ENCODE assay signal across 26 cellular contexts in genomic region chr3:52145736-52146110, GRCh38.
"Had no signal": no experiment of that assay in that cellular context is flagged by ENCODE, and none has a peak within 500 bp of the region (broad histone marks: within the 10 kb centered on the region; RNA-seq: fewer than 3 reads in every experiment).

No MANE protein-coding gene starts in this region.

- H3K4me3 ChIP-seq: heart left ventricle, left ventricle myocardium inferior, lung, psoas muscle, right lobe of liver, smooth muscle cell, stomach, testis, thyroid gland, transverse colon, upper lobe of left lung, vagina had no signal

- H3K9me3 Mint-ChIP-seq: immature natural killer cell; mesothelial cell of epicardium; naive B cell; nephron; neural crest cell; stimulated activated naive B cell treated with anti-CD40 and anti-IgM and Interleukin-4, amounts not matched to agents 10 μg/mL and 1 μg/mL and 100 μg/mL, for 72 hours had no signal

- H3K27me3 Mint-ChIP-seq: naive B cell; stimulated activated naive B cell treated with anti-CD40 and anti-IgM and Interleukin-4, amounts not matched to agents 10 μg/mL and 1 μg/mL and 100 μg/mL, for 72 hours had no signal

- H3K4me1 ChIP-seq: right lobe of liver, thyroid gland had no signal

- H3K27ac Mint-ChIP-seq: immature natural killer cell; mesothelial cell of epicardium; nephron; stimulated activated naive B cell treated with anti-CD40 and anti-IgM and Interleukin-4, amounts not matched to agents 10 μg/mL and 1 μg/mL and 100 μg/mL, for 72 hours had no signal

- H3K9me3 ChIP-seq: heart left ventricle, left ventricle myocardium inferior, psoas muscle, right lobe of liver, stomach, testis, thyroid gland, transverse colon, upper lobe of left lung, vagina had no signal

- H3K9ac ChIP-seq: parathyroid adenoma had no signal

- ATAC-seq: heart left ventricle; psoas muscle; right lobe of liver; stimulated activated naive B cell treated with anti-CD40 and anti-IgM and Interleukin-4, amounts not matched to agents 10 μg/mL and 1 μg/mL and 100 μg/mL, for 72 hours; stimulated activated naive CD8-positive, alpha-beta T cell treated with anti-CD3 and anti-CD28 coated beads, Interleukin-15, Interleukin-2, amounts not matched to agents 100 U/mL and 50 U/mL, for 24 hours had no signal

- H2AFZ ChIP-seq: parathyroid adenoma had no signal

- H3K36me3 ChIP-seq: left ventricle myocardium inferior, thyroid gland, transverse colon, vagina had no signal

- H3K27me3 ChIP-seq: heart left ventricle, right lobe of liver, stomach, testis, thyroid gland, transverse colon, upper lobe of left lung, vagina had no signal

- H3K4me2 ChIP-seq: smooth muscle cell had no signal

- H3K36me3 Mint-ChIP-seq: immature natural killer cell, mesothelial cell of epicardium, naive B cell had no signal

- H3K4me1 Mint-ChIP-seq: nephron had no signal

- H3K27ac ChIP-seq: heart left ventricle, left ventricle myocardium inferior, parathyroid adenoma, psoas muscle, right lobe of liver, stomach, testis, thyroid gland, transverse colon, upper lobe of left lung, vagina had no signal

- DNase-seq: heart left ventricle; hypothalamus; immature natural killer cell; left ventricle myocardium inferior; mesendoderm; naive B cell; stimulated activated CD4-positive, alpha-beta T cell treated with anti-CD3 and anti-CD28 coated beads, Interleukin-12 subunit alpha, Interleukin-12 subunit beta, amount 100 ng/mL, for 4 hours; stimulated activated CD4-positive, alpha-beta T cell treated with anti-CD3 and anti-CD28 coated beads, Interleukin-15, amount 100 ng/mL, for 24 hours; stimulated activated CD4-positive, alpha-beta T cell treated with anti-CD3 and anti-CD28 coated beads, Interleukin-2, amount 100 ng/mL, for 24 hours; stimulated activated CD4-positive, alpha-beta T cell treated with anti-CD3 and anti-CD28 coated beads, Interleukin-4, amount 100 ng/mL, for 1 hour; stimulated activated naive B cell treated with anti-CD40 and anti-IgM and Interleukin-4, amounts not matched to agents 10 μg/mL and 1 μg/mL and 100 μg/mL, for 72 hours; stimulated activated naive CD8-positive, alpha-beta T cell treated with anti-CD3 and anti-CD28 coated beads, Interleukin-15, Interleukin-2, amounts not matched to agents 100 U/mL and 50 U/mL, for 24 hours; stomach; testis; thyroid gland; transverse colon had no signal

- H3K4me3 Mint-ChIP-seq: immature natural killer cell; mesothelial cell of epicardium; naive B cell; nephron; neural crest cell; stimulated activated naive B cell treated with anti-CD40 and anti-IgM and Interleukin-4, amounts not matched to agents 10 μg/mL and 1 μg/mL and 100 μg/mL, for 72 hours had no signal
